Comparison of ENCODE assay signal across 9 cellular contexts in the genomic region with DNA sequence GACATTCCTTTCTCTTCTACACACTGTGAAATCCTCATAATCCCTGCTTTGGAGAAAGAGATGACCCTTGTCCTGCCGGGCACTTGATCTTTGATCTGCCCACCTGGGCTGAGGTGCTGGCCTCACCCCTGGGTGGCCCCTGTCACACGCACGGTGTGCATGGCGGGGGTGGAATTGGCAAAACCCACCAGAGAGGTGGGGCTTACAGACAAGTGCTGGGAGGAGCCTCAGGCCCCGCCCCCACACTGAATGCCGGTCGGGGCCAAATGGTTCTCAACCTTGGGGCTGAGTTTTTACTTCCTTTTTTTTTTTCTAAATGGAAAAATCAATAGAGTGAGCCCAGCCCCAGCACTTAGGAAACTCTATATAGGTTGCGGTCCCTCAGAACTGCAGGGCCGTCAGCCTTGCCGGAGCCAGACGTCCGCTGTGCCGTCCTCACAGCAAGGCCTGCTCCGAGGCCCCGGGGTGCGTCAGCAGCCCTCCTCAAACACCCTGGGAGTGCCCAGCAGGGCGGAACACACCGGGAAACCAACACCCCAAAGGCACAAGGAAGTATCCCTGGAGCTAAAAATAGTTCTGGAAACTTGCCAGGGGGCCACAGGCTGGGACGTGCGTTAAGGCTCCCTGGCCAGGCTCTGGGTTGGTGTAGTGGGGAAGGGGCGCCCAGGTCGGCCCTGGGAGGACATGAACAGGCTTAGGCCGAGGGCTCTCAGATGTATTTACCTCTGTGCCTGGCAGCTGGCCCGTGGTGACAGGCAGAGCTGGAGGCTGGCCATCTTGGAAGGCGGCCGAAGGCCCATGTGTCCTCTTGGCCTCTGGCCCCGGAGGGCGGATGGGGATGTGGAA. TPM values are rescaled to one million over a fixed set of nuclear protein-coding genes. Genes with fewer than 3 reads are reported as not detected.
DNase-seq lines count a peak whose midpoint lies in the region; ATAC-seq and TF ChIP-seq lines count a peak whose summit lies in the region.
"Had no signal": no experiment of that assay in that cellular context is flagged by ENCODE, and none has a peak within 500 bp of the region (broad histone marks: within the 10 kb centered on the region; RNA-seq: fewer than 3 reads in every experiment).

No MANE protein-coding gene starts in this region.

- CTCF ChIA-PET in OCI-LY7 (lab: Charles Lee; ENCODE audit: unreplicated experiment): no interaction called here

- H3K4me3 ChIP-seq in OCI-LY7 (ENCODE audit: low read depth, low read length, poor library complexity, severe bottlenecking): peak overlapping the region; percentile 58
- no peak overlapping the region for H3K4me3 ChIP-seq in endodermal cell (ENCODE audit: low read length)
- H3K4me3 ChIP-seq in mucosa of rectum (ENCODE audit: low read length in 2 of 2): peak overlapping the region; percentile 44 to 45
- H3K4me3 ChIP-seq in aorta (ENCODE audit: low read length in 2 of 2): no peak overlapping the region

- H2AFZ ChIP-seq in OCI-LY7 (ENCODE audit: low read length): peak overlapping the region; percentile 91

- H3K4me1 Mint-ChIP-seq in endodermal cell: peaks cover 5% of the 10 kb centered on the region

- POLR2A ChIA-PET in OCI-LY7 (lab: Charles Lee): interaction anchor here (0.9 kb wide), 1 partner anchor 11 kb away, joined by 7 read pairs; no protein-coding TSS in a partner anchor

- peak; percentile 67 for ATAC-seq in HG03139 (IDR thresholded peaks at IDR 0.05; ENCODE audit: unreplicated experiment)
- peak; percentile 64 for ATAC-seq in aorta (ENCODE audit: low FRiP score)
- ATAC-seq in HG03469 (IDR thresholded peaks at IDR 0.05; ENCODE audit: unreplicated experiment): no peak

- H3K36me3 ChIP-seq in OCI-LY7 (ENCODE audit: insufficient read depth, low read length): no peaks in the 10 kb centered on the region
- peaks cover 53% of the 10 kb centered on the region for H3K36me3 ChIP-seq in endodermal cell (ENCODE audit: control insufficient read depth, insufficient read depth, low read length)
- peaks cover 15% of the 10 kb centered on the region in 2 donors for H3K36me3 ChIP-seq in mucosa of rectum (ENCODE audit: control insufficient read depth in 2 of 2, insufficient read depth in 2 of 2, low read length in 2 of 2)
- peaks cover 0 to 3% of the 10 kb centered on the region in 2 donors for H3K36me3 ChIP-seq in aorta (ENCODE audit: control insufficient read depth in 1 of 2, insufficient read depth in 2 of 2, low read length in 1 of 2)

- no peak overlapping the region for H3K4me3 Mint-ChIP-seq in endodermal cell

- no TSS peak for BruUV-seq in OCI-LY7 (replicated peaks; lab: Mats Ljungman, UMichigan)

- H3K4me1 ChIP-seq in OCI-LY7 (ENCODE audit: insufficient read depth, low read length, poor library complexity, severe bottlenecking): peaks cover 22% of the 10 kb centered on the region
- no peaks in the 10 kb centered on the region for H3K4me1 ChIP-seq in endodermal cell (ENCODE audit: control insufficient read depth, insufficient read depth, low read length)
- peaks cover 25 to 28% of the 10 kb centered on the region in 2 donors for H3K4me1 ChIP-seq in mucosa of rectum (ENCODE audit: control insufficient read depth in 2 of 2, insufficient read depth in 2 of 2, low read length in 2 of 2)
- H3K4me1 ChIP-seq in aorta (ENCODE audit: control insufficient read depth in 1 of 2, insufficient read depth in 2 of 2, low read length in 2 of 2): peaks cover 0 to 1% of the 10 kb centered on the region in 2 donors

- H3K27me3 ChIP-seq in endodermal cell (ENCODE audit: control insufficient read depth, insufficient read depth, low read length, poor library complexity, severe bottlenecking) (no peaks in the 10 kb centered on the region), mucosa of rectum (ENCODE audit: control insufficient read depth in 2 of 2, insufficient read depth in 2 of 2, low read length in 2 of 2) (no peaks in the 10 kb centered on the region), aorta (ENCODE audit: control insufficient read depth in 1 of 2, insufficient read depth in 2 of 2, low read length in 1 of 2) (no peaks in the 10 kb centered on the region)

- H3K27me3 Mint-ChIP-seq in endodermal cell (ENCODE audit: insufficient read depth): peaks cover 1% of the 10 kb centered on the region

- H3K9ac ChIP-seq in endodermal cell (ENCODE audit: extremely low read depth, low read length, poor library complexity, severe bottlenecking): no peak overlapping the region
- H3K9ac ChIP-seq in mucosa of rectum (ENCODE audit: low read depth in 1 of 2, low read length in 2 of 2): peak overlapping the region; percentile 52 to 81

- H3K27ac Mint-ChIP-seq in endodermal cell: no peak overlapping the region

- TF ChIP-seq CTCF in OCI-LY7 (conservative IDR thresholded peaks at IDR 0.05; ENCODE audit: low read length) (no peak), endodermal cell (conservative IDR thresholded peaks at IDR 0.05) (no peak)

- no peaks in the 10 kb centered on the region for H4K20me1 ChIP-seq in OCI-LY7 (ENCODE audit: insufficient read depth, low read length)

- no peaks in the 10 kb centered on the region for H3K9me3 ChIP-seq in OCI-LY7 (ENCODE audit: low read length)
- H3K9me3 ChIP-seq in endodermal cell (ENCODE audit: control insufficient read depth, low read length): no peaks in the 10 kb centered on the region
- H3K9me3 ChIP-seq in mucosa of rectum (ENCODE audit: control insufficient read depth in 2 of 2, low read length in 2 of 2): no peaks in the 10 kb centered on the region
- H3K9me3 ChIP-seq in aorta (ENCODE audit: control insufficient read depth, low read length): no peaks in the 10 kb centered on the region

- DNase-seq in NCI-H82 (lab: John Stamatoyannopoulos, UW) (peak; percentile 20), NCI-H82 treated with DMSO at 0.1 percent for 48 hours (lab: John Stamatoyannopoulos, UW; ENCODE audit: unreplicated experiment) (no peak), OCI-LY7 (ENCODE audit: low spot score) (peak; percentile 88), endodermal cell (peak; percentile 85), aorta (peak; percentile 90 to 93)

- peak overlapping the region; percentile 65 for H3K4me2 ChIP-seq in OCI-LY7 (ENCODE audit: low read length)

- 79 to 80% methylated on average over 15 to 28 of the region's 28 CpGs for whole genome bisulfite sequencing in endodermal cell (ENCODE audit: insufficient coverage in 1 of 2, insufficient read length in 1 of 2), 2 experiments
- 5 to 6% methylated on average over 28 of the region's 28 CpGs for WGBS in aorta, 2 donors

- no peaks in the 10 kb centered on the region for H3K9me2 ChIP-seq in OCI-LY7 (ENCODE audit: insufficient read depth, low read length)

- no peaks in the 10 kb centered on the region for H3K79me2 ChIP-seq in OCI-LY7 (ENCODE audit: insufficient read depth, low read depth, low read length)

- peaks cover 46% of the 10 kb centered on the region for H3K36me3 Mint-ChIP-seq in endodermal cell (ENCODE audit: low read depth)

- intact Hi-C loops in OCI-LY7 (cut with micrococcal nuclease; ENCODE audit: unreplicated experiment) (no loop called here), aorta (cut with DNase I) (loop anchor here in 1 of 2 donors (10.0 kb wide), 1 partner anchor 1148 kb away; no protein-coding TSS in a partner anchor)

- H3K27ac ChIP-seq in OCI-LY7 (ENCODE audit: low read depth, low read length, poor library complexity, severe bottlenecking) (peak overlapping the region; percentile 38), endodermal cell (ENCODE audit: low read depth, low read length) (no peak overlapping the region), mucosa of rectum (ENCODE audit: low read depth in 2 of 2, low read length in 2 of 2) (peak overlapping the region; percentile 99), aorta (ENCODE audit: low read depth in 1 of 2, low read length in 2 of 2) (peak overlapping the region; percentile 35 to 60)

- peaks cover 2% of the 10 kb centered on the region for H3K9me3 Mint-ChIP-seq in endodermal cell

RNA-seq across cellular contexts. Expression of gene GPRC5C, which starts 11.0 kb away (rescaled TPM):
- 9.4 and 19.5 TPM in 2 replicates for total RNA-seq in OCI-LY7 (2014; rRNA removed; shearing (Covaris generic))
- total RNA-seq in OCI-LY7 (2022): 1.1 and 2.0 TPM in 2 replicates
- 10 to 100 TPM; 57.0 to 73.4 TPM for total RNA-seq in endodermal cell
- 24.5 TPM for polyA plus RNA-seq in endodermal cell (2013, experiment 1 of 2)
- polyA plus RNA-seq in endodermal cell (2013, experiment 2 of 2): 23.3 TPM
- total RNA-seq in aorta: 10 to 100 TPM; 43.6 to 51.7 TPM
- 10 to 100 TPM; 31.6 to 59.4 TPM for polyA plus RNA-seq in aorta

RNA-seq across cellular contexts. Expression of gene CD300A, which starts 23.5 kb away (rescaled TPM):
- 6.7 and 7.4 TPM in 2 replicates for total RNA-seq in OCI-LY7 (2014; rRNA removed; shearing (Covaris generic))
- total RNA-seq in OCI-LY7 (2022) (1.8 and 3.5 TPM in 2 replicates), endodermal cell (not detected), aorta (10 to 100 TPM; 10.3 to 10.4 TPM)
- not detected for polyA plus RNA-seq in endodermal cell (2013, experiment 1 of 2)
- not detected for polyA plus RNA-seq in endodermal cell (2013, experiment 2 of 2)
- polyA plus RNA-seq in aorta: 1 to 10 TPM; 2.6 to 9.1 TPM
- polyA plus RNA-seq: BJ had no signal

Comparison
In these comparisons a context has a peak if more than half of its experiments do, and no peak if none do; other contexts are left out.
1. H3K4me3 ChIP-seq: peak in OCI-LY7 (single experiment) and mucosa of rectum (2 of 2); none in endodermal cell (single experiment) and aorta (0 of 2).